In genomic region chr19:45632468-45633196, GRCh38 we compare ENCODE assay signal across 9 cellular contexts. TPM values are rescaled to one million over a fixed set of nuclear protein-coding genes. Genes with fewer than 3 reads are reported as not detected.
DNase-seq lines count a peak whose midpoint lies in the region; ATAC-seq, FAIRE-seq and TF ChIP-seq lines count a peak whose summit lies in the region.
"Had no signal": no experiment of that assay in that cellular context is flagged by ENCODE, and none has a peak within 500 bp of the region (broad histone marks: within the 10 kb centered on the region; RNA-seq: fewer than 3 reads in every experiment).

No MANE protein-coding gene starts in this region.

- no TSS peak for BruUV-seq in K562 (replicated peaks; lab: Mats Ljungman, UMichigan)

- H3K27me3 ChIP-seq in SJCRH30: no peaks in the 10 kb centered on the region
- no peaks in the 10 kb centered on the region; a peak in 1 of 5 replicates for H3K27me3 ChIP-seq in K562 (ENCODE audit: control insufficient read depth in 2 of 2, insufficient read depth in 2 of 2, low read length in 2 of 2)
- H3K27me3 ChIP-seq in iPS-15b (ENCODE audit: control insufficient read depth, insufficient read depth, low read length): no peaks in the 10 kb centered on the region
- H3K27me3 ChIP-seq: tibial nerve had no signal

- H3K79me2 ChIP-seq in K562 (ENCODE audit: control insufficient read depth, insufficient read depth, low read length): peaks cover 3% of the 10 kb centered on the region; the same call in 1 of the 3 replicates

- DNase-seq in AG09309 (ENCODE audit: low read depth) (peak; percentile 62), HFF-Myc (ENCODE audit: extremely low read depth, low read depth) (peak; percentile 82), SJCRH30 (peak; percentile 88 to 89), K562 (ENCODE audit: extremely low read depth in 1 of 4, low spot score in 3 of 4) (peak; percentile 89 to 98 (median 98))
- peak; percentile 66 to 71 for DNase-seq in stimulated activated CD4-positive, alpha-beta T cell treated with anti-CD3 and anti-CD28 coated beads, Interleukin-2, amount 100 ng/mL, for 24 hours

- POLR2A ChIA-PET in K562 (lab: Yijun Ruan, JAX): interaction anchor here (0.6 to 4.1 kb wide), 3 partner anchors 9 to 16 kb away, joined by 3 to 19 read pairs (median 8); no protein-coding TSS in a partner anchor

- H3K4me2 ChIP-seq in K562 (ENCODE audit: insufficient read depth, low read length): peak overlapping the region; percentile 46

- H3K36me3 ChIP-seq in SJCRH30 (no peaks in the 10 kb centered on the region), K562 (ENCODE audit: control insufficient read depth, insufficient read depth, low read length) (peaks cover 32% of the 10 kb centered on the region; the same call in 2 of the 3 replicates), iPS-15b (ENCODE audit: control insufficient read depth, insufficient read depth, low read length) (peaks cover 5% of the 10 kb centered on the region)

- FAIRE-seq in K562 (lab: Jason Lieb, UNC): peak; percentile 88

- 0 out of 2 replicates have a peak overlapping the region, but pooled peaks have one; percentile 4 for H2AFZ ChIP-seq in K562 (ENCODE audit: low read depth, low read length)

- no peak for TF ChIP-seq EP300 in K562 (IDR thresholded peaks at IDR 0.05; ENCODE audit: low read length)

- H3K4me3 ChIP-seq in AG09309 (ENCODE audit: control insufficient read depth, low read depth, low read length) (no peak overlapping the region), HFF-Myc (replicated peaks; ENCODE audit: low read depth, low read length) (no peak overlapping the region), SJCRH30 (no peak overlapping the region), K562 (no peak overlapping the region), iPS-15b (ENCODE audit: low read depth, low read length) (peak overlapping the region; percentile 53)
- H3K4me3 ChIP-seq: tibial nerve had no signal

- H3K4me1 ChIP-seq in SJCRH30 (peaks cover 8% of the 10 kb centered on the region; the same call in 1 of the 2 replicates), K562 (replicated peaks in 1 of 2; ENCODE audit: control insufficient read depth in 2 of 2, insufficient read depth in 2 of 2, low read length in 2 of 2) (peaks cover 7 to 22% of the 10 kb centered on the region in 2 experiments), iPS-15b (ENCODE audit: control insufficient read depth, insufficient read depth, low read length) (peaks cover 8% of the 10 kb centered on the region)

- ATAC-seq in K562 (peak; percentile 97), GM18868 (IDR thresholded peaks at IDR 0.05; ENCODE audit: unreplicated experiment) (no peak), GM21528 (IDR thresholded peaks at IDR 0.05; ENCODE audit: low FRiP score, unreplicated experiment) (no peak)

- H3K27ac ChIP-seq in SJCRH30 (no peak overlapping the region), K562 (ENCODE audit: extremely low read depth, low read depth, low read length) (0 out of 3 replicates have a peak overlapping the region, but pooled peaks have one; percentile 36)

- no peak for TF ChIP-seq POLR2A in K562 (conservative IDR thresholded peaks at IDR 0.05)

- no peak for TF ChIP-seq RAD21 in K562 (CRISPR knock-in tag; conservative IDR thresholded peaks at IDR 0.05 in 1 of 2, IDR thresholded peaks at IDR 0.05 in 1 of 2)

- TF ChIP-seq CTCF in AG09309 (IDR thresholded peaks at IDR 0.05; ENCODE audit: control insufficient read depth, insufficient read depth, low read depth, low read length, missing control alignments) (no peak), HFF-Myc (IDR thresholded peaks at IDR 0.05; ENCODE audit: low read depth, low read length, missing control alignments) (no peak), K562 (IDR thresholded peaks at IDR 0.05 in 2 of 3, conservative IDR thresholded peaks at IDR 0.05 in 1 of 3; ENCODE audit: insufficient read depth in 2 of 3, low read depth in 1 of 3, low read length in 3 of 3) (peak in 1 of 3 experiments; percentile 3; a peak in 1 of 6 replicates)

- H4K20me1 ChIP-seq in K562 (replicated peaks; ENCODE audit: control insufficient read depth, insufficient read depth, low read length): no peaks in the 10 kb centered on the region; the same call in 1 of the 2 replicates

- 13% methylated on average over 17 of the region's 27 CpGs for WGBS in K562 (ENCODE audit: insufficient coverage, low coverage, missing lambda C conversion rate)

- H3K9me1 ChIP-seq in K562 (ENCODE audit: control insufficient read depth, insufficient read depth, low read length): no peaks in the 10 kb centered on the region

- H3K9ac ChIP-seq in K562 (ENCODE audit: insufficient read depth in 1 of 2, low read depth in 2 of 2, low read length in 2 of 2) (peak overlapping the region in 1 of 2 experiments; percentile 83; a peak in 2 of 4 replicates), iPS-15b (ENCODE audit: low read depth, low read length) (no peak overlapping the region)

- CTCF ChIA-PET in K562 (lab: Yijun Ruan, JAX; ENCODE audit: low intra/inter-chr PET ratio): no interaction called here

- no peaks in the 10 kb centered on the region for H3K9me3 ChIP-seq in SJCRH30 (replicated peaks)
- no peaks in the 10 kb centered on the region for H3K9me3 ChIP-seq in K562 (replicated peaks; ENCODE audit: control insufficient read depth, insufficient read depth, low read depth, low read length)
- no peaks in the 10 kb centered on the region for H3K9me3 ChIP-seq in iPS-15b (ENCODE audit: control insufficient read depth, insufficient read depth, low read length)
- H3K9me3 ChIP-seq: tibial nerve had no signal

- intact Hi-C loops in K562 (cut with micrococcal nuclease): no loop called here

- in situ Hi-C loops in K562 (cut with MboI): no loop called here

RNA-seq across cellular contexts. Expression of gene EML2, which starts 6.6 kb away (rescaled TPM):
- 3.0 and 5.8 TPM in 2 replicates for total RNA-seq in SJCRH30 (2014; rRNA removed; shearing (Covaris generic))
- total RNA-seq in K562 (2011; cell fraction: chromatin; rRNA removed; ENCODE audit: low replicate concordance): 111 and 247 TPM in 2 replicates
- 153 and 167 TPM in 2 replicates for total RNA-seq in K562 (2011; cell fraction: nucleolus; rRNA removed)
- 116 and 121 TPM in 2 replicates for total RNA-seq in K562 (2011; cell fraction: nucleoplasm; rRNA removed)
- total RNA-seq in K562 (2014; rRNA removed) (38.8 and 45.0 TPM in 2 replicates), K562 (2014; rRNA removed; fragmentation: Illumina TruSeq; extraction: Trizol) (13.0 and 16.7 TPM in 2 replicates), K562 (2015; rRNA removed; fragmentation: Illumina TruSeq; extraction: Trizol) (19.6 and 21.6 TPM in 2 replicates), K562 (2021) (56.3 and 69.6 TPM in 2 replicates)
- polyA plus RNA-seq in K562 (2011; rRNA removed) (24.8 and 42.3 TPM in 2 replicates), K562 (2014; fragmentation: Illumina TruSeq; extraction: Trizol) (30.7 and 40.9 TPM in 2 replicates), K562 (2014; fragmentation: Nextera tagmentation; extraction: Ambion mirVana) (1 to 10 TPM; 2.6 to 2.7 TPM), K562 (2014; rRNA removed) (50.9 and 53.9 TPM in 2 replicates)
- 33.6 and 35.3 TPM in 2 replicates for polyA plus RNA-seq in K562 (2011; cell fraction: cytosol; rRNA removed)
- polyA plus RNA-seq in K562 (2011; cell fraction: nucleus; rRNA removed): 183 and 277 TPM in 2 replicates
- polyA plus RNA-seq in K562 (2012): 52.0 and 83.3 TPM in 2 replicates
- 17.6 and 20.1 TPM in 2 replicates for polyA minus RNA-seq in K562 (2011; rRNA and poly(A)+ RNA removed)
- 23.7 and 26.5 TPM in 2 replicates for polyA minus RNA-seq in K562 (2011; cell fraction: cytosol; rRNA and poly(A)+ RNA removed)
- 41.0 and 43.9 TPM in 2 replicates for polyA minus RNA-seq in K562 (2011; cell fraction: nucleus; rRNA and poly(A)+ RNA removed)

RNA-seq across cellular contexts. Expression of gene GPR4, which starts 30.6 kb away (rescaled TPM):
- 0.14 and 0.18 TPM in 2 replicates for total RNA-seq in SJCRH30 (2014; rRNA removed; shearing (Covaris generic))
- 0.12 TPM in 2 replicates for total RNA-seq in K562 (2011; cell fraction: chromatin; rRNA removed; ENCODE audit: low replicate concordance)
- not detected in 2 replicates for total RNA-seq in K562 (2011; cell fraction: nucleolus; rRNA removed)
- total RNA-seq in K562 (2011; cell fraction: nucleoplasm; rRNA removed): not detected in 2 replicates
- total RNA-seq in K562 (2014; rRNA removed) (not detected in 2 replicates), K562 (2014; rRNA removed; fragmentation: Illumina TruSeq; extraction: Trizol) (not detected in 2 replicates), K562 (2015; rRNA removed; fragmentation: Illumina TruSeq; extraction: Trizol) (not detected in 2 replicates), K562 (2021) (0.07 and 0.09 TPM in 2 replicates)
- polyA plus RNA-seq in K562 (2011; rRNA removed) (0.03 TPM in 1 of 2 replicates, not detected in the other), K562 (2014; fragmentation: Illumina TruSeq; extraction: Trizol) (0.04 and 0.12 TPM in 2 replicates), K562 (2014; fragmentation: Nextera tagmentation; extraction: Ambion mirVana) (not detected), K562 (2014; rRNA removed) (0.03 TPM in 1 of 2 replicates, not detected in the other)
- polyA plus RNA-seq in K562 (2011; cell fraction: cytosol; rRNA removed): 0.03 TPM in 1 of 2 replicates, not detected in the other
- 0.06 TPM in 2 replicates for polyA plus RNA-seq in K562 (2011; cell fraction: nucleus; rRNA removed)
- 0.16 and 0.21 TPM in 2 replicates for polyA plus RNA-seq in K562 (2012)
- polyA minus RNA-seq in K562 (2011; rRNA and poly(A)+ RNA removed): not detected in 2 replicates
- not detected in 2 replicates for polyA minus RNA-seq in K562 (2011; cell fraction: cytosol; rRNA and poly(A)+ RNA removed)
- polyA minus RNA-seq in K562 (2011; cell fraction: nucleus; rRNA and poly(A)+ RNA removed): 0.13 TPM in 1 of 2 replicates, not detected in the other

RNA-seq across cellular contexts. Expression of gene GIPR, which starts 35.4 kb away (rescaled TPM):
- 0.12 and 0.38 TPM in 2 replicates for total RNA-seq in SJCRH30 (2014; rRNA removed; shearing (Covaris generic))
- 167 and 311 TPM in 2 replicates for total RNA-seq in K562 (2011; cell fraction: chromatin; rRNA removed; ENCODE audit: low replicate concordance)
- total RNA-seq in K562 (2011; cell fraction: nucleolus; rRNA removed): 156 and 157 TPM in 2 replicates
- 157 and 215 TPM in 2 replicates for total RNA-seq in K562 (2011; cell fraction: nucleoplasm; rRNA removed)
- total RNA-seq in K562 (2014; rRNA removed) (12.7 and 14.9 TPM in 2 replicates), K562 (2014; rRNA removed; fragmentation: Illumina TruSeq; extraction: Trizol) (13.4 and 13.6 TPM in 2 replicates), K562 (2015; rRNA removed; fragmentation: Illumina TruSeq; extraction: Trizol) (19.6 and 19.8 TPM in 2 replicates), K562 (2021) (21.7 and 24.4 TPM in 2 replicates)
- polyA plus RNA-seq in K562 (2011; rRNA removed) (10.7 and 14.0 TPM in 2 replicates), K562 (2014; fragmentation: Illumina TruSeq; extraction: Trizol) (12.7 and 16.9 TPM in 2 replicates), K562 (2014; fragmentation: Nextera tagmentation; extraction: Ambion mirVana) (1 to 10 TPM; 2.2 to 2.5 TPM), K562 (2014; rRNA removed) (26.3 and 26.8 TPM in 2 replicates)
- 5.8 and 6.6 TPM in 2 replicates for polyA plus RNA-seq in K562 (2011; cell fraction: cytosol; rRNA removed)
- polyA plus RNA-seq in K562 (2011; cell fraction: nucleus; rRNA removed): 109 and 181 TPM in 2 replicates
- 31.1 and 55.4 TPM in 2 replicates for polyA plus RNA-seq in K562 (2012)
- polyA minus RNA-seq in K562 (2011; rRNA and poly(A)+ RNA removed): 13.2 and 19.1 TPM in 2 replicates
- 7.3 and 11.5 TPM in 2 replicates for polyA minus RNA-seq in K562 (2011; cell fraction: cytosol; rRNA and poly(A)+ RNA removed)
- 49.4 and 54.7 TPM in 2 replicates for polyA minus RNA-seq in K562 (2011; cell fraction: nucleus; rRNA and poly(A)+ RNA removed)

RNA-seq across cellular contexts. Expression of gene OPA3, which starts 48.0 kb away (rescaled TPM):
- total RNA-seq in SJCRH30 (2014; rRNA removed; shearing (Covaris generic)): 8.6 and 9.9 TPM in 2 replicates
- total RNA-seq in K562 (2011; cell fraction: chromatin; rRNA removed; ENCODE audit: low replicate concordance): 15.8 and 30.8 TPM in 2 replicates
- total RNA-seq in K562 (2011; cell fraction: nucleolus; rRNA removed): 9.5 TPM in 2 replicates
- total RNA-seq in K562 (2011; cell fraction: nucleoplasm; rRNA removed): 10.4 and 11.7 TPM in 2 replicates
- total RNA-seq in K562 (2014; rRNA removed): 5.5 and 7.7 TPM in 2 replicates
- 8.4 and 9.0 TPM in 2 replicates for total RNA-seq in K562 (2014; rRNA removed; fragmentation: Illumina TruSeq; extraction: Trizol)
- total RNA-seq in K562 (2015; rRNA removed; fragmentation: Illumina TruSeq; extraction: Trizol): 12.2 and 12.9 TPM in 2 replicates
- total RNA-seq in K562 (2021): 16.8 and 18.8 TPM in 2 replicates
- polyA plus RNA-seq in K562 (2011; rRNA removed): 14.2 and 16.4 TPM in 2 replicates
- 23.7 and 30.7 TPM in 2 replicates for polyA plus RNA-seq in K562 (2011; cell fraction: cytosol; rRNA removed)
- polyA plus RNA-seq in K562 (2011; cell fraction: nucleus; rRNA removed): 6.1 and 6.4 TPM in 2 replicates
- 10.3 and 11.1 TPM in 2 replicates for polyA plus RNA-seq in K562 (2012)
- polyA plus RNA-seq in K562 (2014; fragmentation: Illumina TruSeq; extraction: Trizol): 10.6 and 12.6 TPM in 2 replicates
- 1 to 10 TPM; 1.4 to 2.1 TPM for polyA plus RNA-seq in K562 (2014; fragmentation: Nextera tagmentation; extraction: Ambion mirVana)
- polyA plus RNA-seq in K562 (2014; rRNA removed): 7.0 and 9.3 TPM in 2 replicates
- 11.1 and 13.0 TPM in 2 replicates for polyA minus RNA-seq in K562 (2011; rRNA and poly(A)+ RNA removed)
- polyA minus RNA-seq in K562 (2011; cell fraction: cytosol; rRNA and poly(A)+ RNA removed): 7.8 and 9.7 TPM in 2 replicates
- 2.0 and 2.2 TPM in 2 replicates for polyA minus RNA-seq in K562 (2011; cell fraction: nucleus; rRNA and poly(A)+ RNA removed)

RNA-seq across cellular contexts. Expression of gene SNRPD2, which starts 59.1 kb away (rescaled TPM):
- 434 and 487 TPM in 2 replicates for total RNA-seq in SJCRH30 (2014; rRNA removed; shearing (Covaris generic))
- 50.0 and 52.6 TPM in 2 replicates for total RNA-seq in K562 (2011; cell fraction: chromatin; rRNA removed; ENCODE audit: low replicate concordance)
- 163 and 171 TPM in 2 replicates for total RNA-seq in K562 (2011; cell fraction: nucleolus; rRNA removed)
- total RNA-seq in K562 (2011; cell fraction: nucleoplasm; rRNA removed): 148 and 206 TPM in 2 replicates
- total RNA-seq in K562 (2014; rRNA removed): 1,029 and 1,092 TPM in 2 replicates
- 793 and 886 TPM in 2 replicates for total RNA-seq in K562 (2014; rRNA removed; fragmentation: Illumina TruSeq; extraction: Trizol)
- 677 and 728 TPM in 2 replicates for total RNA-seq in K562 (2015; rRNA removed; fragmentation: Illumina TruSeq; extraction: Trizol)
- total RNA-seq in K562 (2021): 1,103 and 1,199 TPM in 2 replicates
- 1,538 and 1,599 TPM in 2 replicates for polyA plus RNA-seq in K562 (2011; rRNA removed)
- polyA plus RNA-seq in K562 (2011; cell fraction: cytosol; rRNA removed): 691 and 802 TPM in 2 replicates
- 342 and 554 TPM in 2 replicates for polyA plus RNA-seq in K562 (2011; cell fraction: nucleus; rRNA removed)
- 738 and 818 TPM in 2 replicates for polyA plus RNA-seq in K562 (2012)
- polyA plus RNA-seq in K562 (2014; fragmentation: Illumina TruSeq; extraction: Trizol): 781 and 861 TPM in 2 replicates
- polyA plus RNA-seq in K562 (2014; fragmentation: Nextera tagmentation; extraction: Ambion mirVana): 1,000 to 10,000 TPM; 3,747 to 4,411 TPM
- polyA plus RNA-seq in K562 (2014; rRNA removed): 1,021 and 1,290 TPM in 2 replicates
- polyA minus RNA-seq in K562 (2011; rRNA and poly(A)+ RNA removed): 280 and 301 TPM in 2 replicates
- 111 and 125 TPM in 2 replicates for polyA minus RNA-seq in K562 (2011; cell fraction: cytosol; rRNA and poly(A)+ RNA removed)
- 38.4 and 110 TPM in 2 replicates for polyA minus RNA-seq in K562 (2011; cell fraction: nucleus; rRNA and poly(A)+ RNA removed)
